7 cellular contexts compared by ENCODE assay signal in the genomic region with DNA sequence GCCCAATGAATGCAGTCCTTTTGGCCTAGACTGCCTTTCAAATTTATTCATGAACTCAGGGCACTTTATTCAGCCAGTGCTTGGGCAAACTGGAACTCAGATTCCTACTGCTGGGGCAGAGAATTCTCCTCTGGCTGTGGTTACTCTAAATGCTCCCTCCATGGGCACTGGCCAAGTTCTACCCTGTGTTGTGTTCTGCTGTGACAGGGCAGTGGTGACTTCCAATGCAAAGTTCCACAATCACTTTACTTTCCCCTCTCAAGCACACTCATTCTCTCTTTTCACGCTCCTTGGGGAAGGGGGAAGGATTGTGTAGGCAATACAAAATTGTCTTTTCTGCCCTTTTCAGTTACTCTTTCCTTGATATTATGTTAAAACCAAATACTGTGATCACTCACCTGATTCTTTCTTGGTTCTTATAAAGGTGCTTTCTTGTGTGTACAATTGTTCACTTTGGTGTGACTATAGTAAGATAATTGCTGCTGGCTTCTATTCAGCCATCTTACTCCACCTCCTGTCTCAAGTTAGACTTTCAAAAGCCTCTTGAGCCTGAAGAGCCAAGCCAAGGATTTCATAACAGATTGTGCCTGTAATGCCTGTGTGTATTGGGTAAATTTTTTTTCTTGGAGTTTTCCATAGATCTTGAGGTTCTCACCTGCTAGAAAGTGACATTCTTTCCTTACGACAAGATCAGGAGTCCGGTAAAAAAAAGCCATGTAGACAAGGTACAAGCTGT.
"Had no signal": no experiment of that assay in that cellular context is flagged by ENCODE, and none has a peak within 500 bp of the region (broad histone marks: within the 10 kb centered on the region; RNA-seq: fewer than 3 reads in every experiment).

No MANE protein-coding gene starts in this region.

- H3K4me3 ChIP-seq: GM23248, HAP-1 had no signal

- H3K9me3 ChIP-seq: HAP-1 had no signal

- H3K27ac ChIP-seq: GM23248 had no signal

- H3K4me3 Mint-ChIP-seq: HFFc6 had no signal

- H3K9me3 Mint-ChIP-seq: HFFc6 had no signal

- H3K9ac ChIP-seq: GM23248 had no signal

- H2AFZ ChIP-seq: GM23248 had no signal

- H3K36me3 ChIP-seq: HAP-1 had no signal

- DNase-seq: GM23248, GOT3, H7, HFFc6, IMR-90 had no signal

- ATAC-seq: HCT116 had no signal

- H3K4me1 ChIP-seq: HAP-1 had no signal

- H3K27ac Mint-ChIP-seq: HFFc6 had no signal
